ENCODE assay signal across 21 cellular contexts in the genomic region with DNA sequence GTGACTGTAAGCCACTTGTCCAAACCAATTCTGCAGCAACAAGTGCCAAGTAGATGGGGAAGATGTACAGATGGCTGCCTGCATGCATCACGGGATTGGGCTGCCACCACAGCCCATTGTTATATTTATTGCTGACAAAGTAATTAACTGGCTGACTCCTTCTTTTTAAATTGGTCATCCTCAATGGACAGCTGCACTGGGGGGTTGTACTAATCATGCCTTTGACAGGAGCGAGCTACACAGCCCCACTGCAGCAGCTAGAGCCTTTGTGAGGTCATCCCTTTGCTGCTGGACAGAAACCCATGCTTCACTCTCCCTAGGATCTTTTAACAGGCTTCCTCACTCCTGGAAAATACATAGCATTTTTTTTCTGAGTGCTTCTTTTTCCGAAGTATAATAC.
A peak's percentile ranks its signal among the peaks of the same experiment; 100 is the strongest.
DNase-seq lines count a peak whose midpoint lies in the region; ATAC-seq, FAIRE-seq and TF ChIP-seq lines count a peak whose summit lies in the region.
"Had no signal": no experiment of that assay in that cellular context is flagged by ENCODE, and none has a peak within 500 bp of the region (broad histone marks: within the 10 kb centered on the region; RNA-seq: fewer than 3 reads in every experiment).

No MANE protein-coding gene starts in this region.

- no peaks in the 10 kb centered on the region for H3K4me1 ChIP-seq in A549
- peaks cover 6% of the 10 kb centered on the region for H3K4me1 ChIP-seq in smooth muscle cell (ENCODE audit: low read depth)
- no peaks in the 10 kb centered on the region for H3K4me1 ChIP-seq in testis

- TF ChIP-seq POLR2A in A549 (IDR thresholded peaks at IDR 0.05; ENCODE audit: low read length) (no peak), testis (IDR thresholded peaks at IDR 0.05) (no peak)

- intact Hi-C loops in testis (cut with DNase I; ENCODE audit: low total_unique reads) = no loop called here

- H3F3A ChIP-seq in smooth muscle cell (ENCODE audit: low read depth) = no peaks in the 10 kb centered on the region

- WGBS in A549 (ENCODE audit: missing lambda C conversion rate) = 9% methylated on average over 3 of the region's 3 CpGs
- 79% methylated on average over 3 of the region's 3 CpGs for WGBS in smooth muscle cell (ENCODE audit: low lambda C conversion rate)
- 73 to 77% methylated on average over 3 of the region's 3 CpGs for WGBS in testis, 2 donors

- no peak overlapping the region for H3K9ac ChIP-seq in smooth muscle cell (ENCODE audit: low read depth)

- H3K4me2 ChIP-seq in A549 = no peak overlapping the region
- no peak overlapping the region for H3K4me2 ChIP-seq in smooth muscle cell

- CTCF ChIA-PET in A549 (lab: Yijun Ruan, JAX) = no interaction called here

- ATAC-seq in A549 = no peak
- ATAC-seq in HG03139 (IDR thresholded peaks at IDR 0.05; ENCODE audit: unreplicated experiment) = no peak
- ATAC-seq in GM21529 (IDR thresholded peaks at IDR 0.05; ENCODE audit: unreplicated experiment) = no peak
- ATAC-seq: T-cell had no signal

- no peaks in the 10 kb centered on the region for H4K20me1 ChIP-seq in smooth muscle cell (ENCODE audit: low read depth)

- TF ChIP-seq EP300 in A549 (IDR thresholded peaks at IDR 0.05) = no peak

- H3K27ac ChIP-seq in A549 = no peak overlapping the region
- H3K27ac ChIP-seq in smooth muscle cell (ENCODE audit: low read depth) = no peak overlapping the region
- H3K27ac ChIP-seq in testis = no peak overlapping the region

- H3K9me3 ChIP-seq in A549 (no peaks in the 10 kb centered on the region), smooth muscle cell (replicated peaks; ENCODE audit: low read depth) (no peaks in the 10 kb centered on the region), testis (no peaks in the 10 kb centered on the region)

- TF ChIP-seq CTCF in A549 (IDR thresholded peaks at IDR 0.05) (no peak), smooth muscle cell (IDR thresholded peaks at IDR 0.05; ENCODE audit: borderline replicate concordance, insufficient read depth, poor library complexity, severe bottlenecking) (no peak), testis (IDR thresholded peaks at IDR 0.05) (no peak)

- TF ChIP-seq RAD21 in A549 (conservative IDR thresholded peaks at IDR 0.05 in 1 of 2, IDR thresholded peaks at IDR 0.05 in 1 of 2) = no peak

- H2AFZ ChIP-seq in smooth muscle cell (ENCODE audit: low read depth) = no peak overlapping the region

- no peaks in the 10 kb centered on the region for H3K79me2 ChIP-seq in smooth muscle cell (ENCODE audit: low read depth)

- POLR2A ChIA-PET in A549 (lab: Yijun Ruan, JAX) = no interaction called here

- DNase-seq in A549 (ENCODE audit: low read depth in 1 of 2, low spot score in 1 of 2) (no peak), NCI-H146 treated with DMSO at 0.1 percent for 48 hours (lab: John Stamatoyannopoulos, UW; ENCODE audit: unreplicated experiment) (peak; percentile 27), left kidney (ENCODE audit: low read depth, low spot score) (peak; percentile 12), smooth muscle cell (lab: John Stamatoyannopoulos, UW; ENCODE audit: unreplicated experiment) (no peak), testis (no peak)
- DNase-seq: ACHN; CD4-positive, CD25-positive, alpha-beta regulatory T cell; DMS79 treated with DMSO at 0.1 percent for 48 hours; HFFc6; KG1; NCI-H1048; NCI-H446 treated with DMSO at 0.1 percent for 48 hours; NK-92 treated with Interleukin-12 subunit alpha and Interleukin-12 subunit beta, amount 100 ng/mL, for 24 hours; OCI-M1; T-cell had no signal

- H3K36me3 ChIP-seq in smooth muscle cell (ENCODE audit: low read depth) (no peaks in the 10 kb centered on the region), testis (ENCODE audit: low read depth, missing control alignments) (no peaks in the 10 kb centered on the region)

- peaks cover 10% of the 10 kb centered on the region for H3K27me3 ChIP-seq in smooth muscle cell (ENCODE audit: low read depth)
- H3K27me3 ChIP-seq in testis = no peaks in the 10 kb centered on the region

- FAIRE-seq in A549 (lab: Jason Lieb, UNC) = no peak
- FAIRE-seq: G401.6, GM12892, H1 had no signal

- H3K4me3 ChIP-seq in A549 (no peak overlapping the region), smooth muscle cell (no peak overlapping the region), testis (no peak overlapping the region)

TF ChIP-seq in A549, 52 proteins besides CTCF, POLR2A, EP300 and RAD21:
- TF ChIP-seq, protein P1, sequence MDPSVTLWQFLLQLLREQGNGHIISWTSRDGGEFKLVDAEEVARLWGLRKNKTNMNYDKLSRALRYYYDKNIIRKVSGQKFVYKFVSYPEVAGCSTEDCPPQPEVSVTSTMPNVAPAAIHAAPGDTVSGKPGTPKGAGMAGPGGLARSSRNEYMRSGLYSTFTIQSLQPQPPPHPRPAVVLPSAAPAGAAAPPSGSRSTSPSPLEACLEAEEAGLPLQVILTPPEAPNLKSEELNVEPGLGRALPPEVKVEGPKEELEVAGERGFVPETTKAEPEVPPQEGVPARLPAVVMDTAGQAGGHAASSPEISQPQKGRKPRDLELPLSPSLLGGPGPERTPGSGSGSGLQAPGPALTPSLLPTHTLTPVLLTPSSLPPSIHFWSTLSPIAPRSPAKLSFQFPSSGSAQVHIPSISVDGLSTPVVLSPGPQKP (IDR thresholded peaks at IDR 0.05; ENCODE audit: low read depth, low read length) = no peak
- TF ChIP-seq MAFK (IDR thresholded peaks at IDR 0.05; ENCODE audit: partially characterized antibody) = peak; percentile 34
TF ChIP-seq in A549: peak in this region for 1.

TF ChIP-seq in PFSK-1, 5 proteins besides CTCF, POLR2A, EP300 and RAD21:
- TF ChIP-seq, protein P2, sequence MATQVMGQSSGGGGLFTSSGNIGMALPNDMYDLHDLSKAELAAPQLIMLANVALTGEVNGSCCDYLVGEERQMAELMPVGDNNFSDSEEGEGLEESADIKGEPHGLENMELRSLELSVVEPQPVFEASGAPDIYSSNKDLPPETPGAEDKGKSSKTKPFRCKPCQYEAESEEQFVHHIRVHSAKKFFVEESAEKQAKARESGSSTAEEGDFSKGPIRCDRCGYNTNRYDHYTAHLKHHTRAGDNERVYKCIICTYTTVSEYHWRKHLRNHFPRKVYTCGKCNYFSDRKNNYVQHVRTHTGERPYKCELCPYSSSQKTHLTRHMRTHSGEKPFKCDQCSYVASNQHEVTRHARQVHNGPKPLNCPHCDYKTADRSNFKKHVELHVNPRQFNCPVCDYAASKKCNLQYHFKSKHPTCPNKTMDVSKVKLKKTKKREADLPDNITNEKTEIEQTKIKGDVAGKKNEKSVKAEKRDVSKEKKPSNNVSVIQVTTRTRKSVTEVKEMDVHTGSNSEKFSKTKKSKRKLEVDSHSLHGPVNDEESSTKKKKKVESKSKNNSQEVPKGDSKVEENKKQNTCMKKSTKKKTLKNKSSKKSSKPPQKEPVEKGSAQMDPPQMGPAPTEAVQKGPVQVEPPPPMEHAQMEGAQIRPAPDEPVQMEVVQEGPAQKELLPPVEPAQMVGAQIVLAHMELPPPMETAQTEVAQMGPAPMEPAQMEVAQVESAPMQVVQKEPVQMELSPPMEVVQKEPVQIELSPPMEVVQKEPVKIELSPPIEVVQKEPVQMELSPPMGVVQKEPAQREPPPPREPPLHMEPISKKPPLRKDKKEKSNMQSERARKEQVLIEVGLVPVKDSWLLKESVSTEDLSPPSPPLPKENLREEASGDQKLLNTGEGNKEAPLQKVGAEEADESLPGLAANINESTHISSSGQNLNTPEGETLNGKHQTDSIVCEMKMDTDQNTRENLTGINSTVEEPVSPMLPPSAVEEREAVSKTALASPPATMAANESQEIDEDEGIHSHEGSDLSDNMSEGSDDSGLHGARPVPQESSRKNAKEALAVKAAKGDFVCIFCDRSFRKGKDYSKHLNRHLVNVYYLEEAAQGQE (IDR thresholded peaks at IDR 0.05; ENCODE audit: insufficient read depth in 1 of 2, low read depth in 2 of 2, low read length in 2 of 2) = peak; percentile 58 to 83
- TF ChIP-seq FOXP2 (optimal IDR thresholded peaks at IDR 0.05; ENCODE audit: borderline replicate concordance, extremely low read depth, extremely low read length, insufficient read depth) (no peak), TAF1 (IDR thresholded peaks at IDR 0.05; ENCODE audit: borderline replicate concordance, insufficient read depth, low read length) (no peak)

Comparison
In these comparisons a context has a peak if more than half of its experiments do, and no peak if none do; other contexts are left out.
1. DNase-seq: peak in NCI-H146 treated with DMSO at 0.1 percent for 48 hours (single experiment) and left kidney (single experiment); none in A549 (0 of 2), smooth muscle cell (single experiment) and testis (single experiment).